In the genomic region with DNA sequence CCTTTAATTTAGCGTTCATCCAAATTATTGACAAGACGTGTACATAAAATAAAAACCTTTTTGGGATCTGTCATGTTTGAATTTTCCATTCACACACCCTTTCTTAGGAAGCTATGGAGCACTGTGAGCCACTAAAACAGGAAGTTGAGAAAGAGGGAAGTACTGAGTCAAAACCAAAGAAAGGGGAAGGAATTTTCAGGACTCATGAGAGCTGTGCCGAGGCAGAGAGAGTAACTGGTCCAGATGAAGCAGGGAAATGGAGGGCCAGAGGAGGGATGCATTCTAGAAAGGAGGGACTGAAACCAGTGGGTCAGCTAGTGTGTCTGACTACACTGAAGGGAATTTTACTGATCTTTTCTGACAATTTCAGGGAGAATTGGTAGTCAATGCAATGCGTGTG, we compare ENCODE assay signal across 15 cellular contexts. TPM values are rescaled to one million over a fixed set of nuclear protein-coding genes. Genes with fewer than 3 reads are reported as not detected.
DNase-seq lines count a peak whose midpoint lies in the region; ATAC-seq and TF ChIP-seq lines count a peak whose summit lies in the region.
"Had no signal": no experiment of that assay in that cellular context is flagged by ENCODE, and none has a peak within 500 bp of the region (broad histone marks: within the 10 kb centered on the region; RNA-seq: fewer than 3 reads in every experiment).

No MANE protein-coding gene starts in this region.

- H3K27me3 ChIP-seq in left ventricle myocardium inferior (ENCODE audit: low read depth): no peaks in the 10 kb centered on the region
- H3K27me3 ChIP-seq in upper lobe of left lung: no peaks in the 10 kb centered on the region

- ATAC-seq in Right ventricle myocardium inferior: peak; percentile 62
- peak; percentile 68 for ATAC-seq in left ventricle myocardium superior
- peak; percentile 46 to 90 for ATAC-seq in upper lobe of left lung (ENCODE audit: low FRiP score in 2 of 2)
- ATAC-seq in HG02884 (IDR thresholded peaks at IDR 0.05; ENCODE audit: unreplicated experiment): no peak

- H3K4me3 ChIP-seq in left ventricle myocardium inferior: no peak overlapping the region
- no peak overlapping the region for H3K4me3 ChIP-seq in upper lobe of left lung

- H3K9me3 ChIP-seq in left ventricle myocardium inferior (replicated peaks) (no peaks in the 10 kb centered on the region), upper lobe of left lung (no peaks in the 10 kb centered on the region)

- no peaks in the 10 kb centered on the region for H3K36me3 ChIP-seq in left ventricle myocardium inferior
- H3K36me3 ChIP-seq in upper lobe of left lung: no peaks in the 10 kb centered on the region

- intact Hi-C loops in Right ventricle myocardium inferior (cut with DNase I): no loop called here
- intact Hi-C loops in left ventricle myocardium inferior (cut with micrococcal nuclease): no loop called here
- intact Hi-C loops in left ventricle myocardium superior (cut with micrococcal nuclease): no loop called here

- no peak overlapping the region for H3K27ac ChIP-seq in left ventricle myocardium inferior (replicated peaks)
- peak overlapping the region in 1 of 4 donors; percentile 58 for H3K27ac ChIP-seq in upper lobe of left lung
- H3K27ac ChIP-seq: epithelial cell of prostate had no signal

- TF ChIP-seq POLR2A in upper lobe of left lung (IDR thresholded peaks at IDR 0.05): no peak

- peaks cover 25% of the 10 kb centered on the region for H3K4me1 ChIP-seq in left ventricle myocardium inferior
- H3K4me1 ChIP-seq in upper lobe of left lung: peaks cover 17 to 48% (median 23%) of the 10 kb centered on the region in 4 donors

- no peak for TF ChIP-seq EP300 in upper lobe of left lung (IDR thresholded peaks at IDR 0.05)

- 70 to 78% methylated on average over 4 of the region's 4 CpGs for WGBS in upper lobe of left lung, 2 donors

- DNase-seq in Right ventricle myocardium inferior (ENCODE audit: missing footprints) (no peak), left ventricle myocardium inferior (no peak), SKM-1 treated with dmso at 0.1 percent for 144 hours (lab: John Stamatoyannopoulos, UW; ENCODE audit: unreplicated experiment) (peak; percentile 90), left ventricle myocardium superior (no peak), upper lobe of left lung (no peak), HPDE6-E6E7 (ENCODE audit: extremely low spot score) (no peak), NCI-H510A (lab: John Stamatoyannopoulos, UW) (no peak)
- DNase-seq: activated CD4-positive, alpha-beta memory T cell treated with anti-CD3 and anti-CD28 coated beads for 36 hours; NCI-H2029 treated with DMSO at 0.1 percent for 48 hours; posterior cingulate gyrus; SHP77; stimulated activated CD4-positive, alpha-beta T cell treated with anti-CD3 and anti-CD28 coated beads, Interleukin-12 subunit alpha, Interleukin-12 subunit beta, amount 100 ng/mL, for 4 hours; T1000 had no signal

- no peak for TF ChIP-seq CTCF in left ventricle myocardium inferior (IDR thresholded peaks at IDR 0.05; ENCODE audit: borderline replicate concordance)
- TF ChIP-seq CTCF in upper lobe of left lung (IDR thresholded peaks at IDR 0.05): no peak

RNA-seq across cellular contexts. Expression of a gene that starts 24.9 kb away (rescaled TPM):
- total RNA-seq in Right ventricle myocardium inferior (285 TPM), left ventricle myocardium inferior (325 TPM), left ventricle myocardium superior (297 TPM), upper lobe of left lung (100 to 1,000 TPM; 249 to 939 (median 653) TPM)
